Comparison of ENCODE assay signal across 16 cellular contexts in the genomic region with DNA sequence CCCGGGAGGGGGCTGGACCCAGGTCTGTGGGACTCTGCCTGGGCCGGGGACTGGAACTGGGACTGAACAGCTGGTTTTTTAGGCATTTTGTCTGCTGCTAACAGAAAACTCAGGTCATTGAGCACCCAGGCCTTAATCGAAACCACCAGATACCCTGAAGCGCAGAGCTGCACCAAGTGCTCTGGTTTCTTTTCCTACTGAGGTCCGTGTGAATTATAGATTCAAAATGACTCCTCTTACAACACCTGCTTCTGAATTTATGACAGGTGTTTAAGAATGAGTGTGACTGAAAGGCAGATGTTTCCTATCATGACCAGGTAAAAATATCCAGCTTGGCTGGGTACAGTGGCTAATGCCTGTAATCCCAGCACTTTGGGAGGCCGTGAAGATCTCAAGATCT.
DNase-seq lines count a peak whose midpoint lies in the region; ATAC-seq and TF ChIP-seq lines count a peak whose summit lies in the region.
"Had no signal": no experiment of that assay in that cellular context is flagged by ENCODE, and none has a peak within 500 bp of the region (broad histone marks: within the 10 kb centered on the region; RNA-seq: fewer than 3 reads in every experiment).

No MANE protein-coding gene starts in this region.

- ATAC-seq in GM19395 (IDR thresholded peaks at IDR 0.05; ENCODE audit: unreplicated experiment) (peak; percentile 91), HG02852 (IDR thresholded peaks at IDR 0.05; ENCODE audit: unreplicated experiment) (peak; percentile 85)
- ATAC-seq: natural killer cell, PC-3 had no signal

- no peak for TF ChIP-seq CTCF in GM13977 (IDR thresholded peaks at IDR 0.05; ENCODE audit: extremely low read depth, insufficient read depth, missing control alignments)
- no peak for TF ChIP-seq CTCF in GM13976 (IDR thresholded peaks at IDR 0.05; ENCODE audit: borderline replicate concordance, control extremely low read depth, extremely low read depth, insufficient read depth, missing control alignments)

- DNase-seq in GM13977 (ENCODE audit: low spot score) (peak; percentile 61), NCI-H187 (lab: John Stamatoyannopoulos, UW) (peak; percentile 70 to 80), NCI-H524 (lab: John Stamatoyannopoulos, UW) (no peak), GM13976 (ENCODE audit: low spot score) (no peak), AG08396 (ENCODE audit: low spot score) (no peak), GDM1 (lab: John Stamatoyannopoulos, UW) (no peak)
- DNase-seq: activated B cell treated with CpG ODN at 0.5 μM for 24 hours; activated naive CD4-positive, alpha-beta T cell treated with anti-CD3 and anti-CD28 coated beads, Interleukin-2, amount 10 ng/mL, durations not matched to agents 7 days and 5 days; AML-193; DMS153; natural killer cell; PC-3; retina; upper lobe of left lung had no signal

- in situ Hi-C loops in GM13977 (cut with MboI; ENCODE audit: low pct_unique_long_range_greater_than_20kb, low sequenced_read_pairs, unreplicated experiment): no loop called here
- in situ Hi-C loops in GM13976 (cut with MboI; ENCODE audit: low sequenced_read_pairs, unreplicated experiment): no loop called here

Comparison
In these comparisons a context has a peak if more than half of its experiments do, and no peak if none do; other contexts are left out.
1. DNase-seq: peak in GM13977 (single experiment) and NCI-H187 (2 of 2); none in NCI-H524 (0 of 2), GM13976 (single experiment), AG08396 (single experiment) and GDM1 (single experiment).